Comparison of ENCODE assay signal across 28 cellular contexts in the genomic region with DNA sequence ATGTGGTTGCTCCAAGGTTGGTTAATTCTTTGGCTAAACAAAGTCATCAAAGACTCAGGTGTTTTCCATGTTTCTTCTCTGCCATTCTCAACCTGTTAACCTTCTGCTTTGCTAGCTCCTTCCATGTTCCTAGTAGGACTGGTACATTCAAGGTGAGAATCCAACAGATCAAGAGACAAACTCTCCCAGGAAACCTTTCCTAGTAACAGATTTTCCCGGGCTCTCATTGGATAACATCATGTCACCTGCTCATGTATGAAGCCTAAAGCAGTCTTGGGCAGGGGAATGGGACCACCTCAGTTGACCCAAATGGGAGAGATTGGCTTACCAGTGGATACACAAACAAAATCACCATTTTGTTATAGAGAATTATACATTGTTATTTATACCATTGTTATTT.
"Had no signal": no experiment of that assay in that cellular context is flagged by ENCODE, and none has a peak within 500 bp of the region (broad histone marks: within the 10 kb centered on the region; RNA-seq: fewer than 3 reads in every experiment).

No MANE protein-coding gene starts in this region.

- H3K27me3 ChIP-seq: stomach, suprapubic skin, testis, thyroid gland, tibial artery, tibial nerve, transverse colon, upper lobe of left lung, upper lobe of right lung, uterus, vagina had no signal

- DNase-seq: stimulated activated CD4-positive, alpha-beta T cell treated with anti-CD3 and anti-CD28 coated beads, Interleukin-2, amount 100 ng/mL, for 48 hours; stimulated activated CD4-positive, alpha-beta T cell treated with anti-CD3 and anti-CD28 coated beads, Interleukin-4, amount 100 ng/mL, for 1 hour; stimulated activated CD4-positive, alpha-beta T cell treated with anti-CD3 and anti-CD28 coated beads, Interleukin-4, amount 100 ng/mL, for 24 hours; stimulated activated CD4-positive, alpha-beta T cell treated with anti-CD3 and anti-CD28 coated beads, Interleukin-4, amount 100 ng/mL, for 4 hours; stimulated activated CD8-positive, alpha-beta memory T cell treated with anti-CD3 and anti-CD28 coated beads, Interleukin-4, amount 100 ng/mL, for 48 hours; stimulated activated naive B cell treated with anti-CD40 and anti-IgM and Interleukin-4, amounts not matched to agents 10 μg/mL and 1 μg/mL and 100 μg/mL, for 72 hours; stimulated activated naive CD4-positive, alpha-beta T cell; stimulated activated naive CD4-positive, alpha-beta T cell treated with Interleukin-2 at 50 U/mL for 16 hours; stimulated activated naive CD8-positive, alpha-beta T cell treated with anti-CD3 and anti-CD28 coated beads, Interleukin-15, amount 100 ng/mL, for 72 hours; stimulated activated naive CD8-positive, alpha-beta T cell treated with anti-CD3 and anti-CD28 coated beads, Interleukin-15, Interleukin-2, amounts not matched to agents 100 U/mL and 50 U/mL, for 24 hours; stomach; substantia nigra; testis; thyroid gland; tibial artery; transverse colon; trophoblast cell; upper lobe of left lung; upper lobe of right lung; uterus had no signal

- H3K36me3 ChIP-seq: stomach, suprapubic skin, thoracic aorta, thyroid gland, tibial artery, tibial nerve, transverse colon, upper lobe of left lung, upper lobe of right lung, uterus, vagina had no signal

- H3K27ac ChIP-seq: stomach, suprapubic skin, testis, thoracic aorta, thyroid gland, tibial artery, tibial nerve, upper lobe of left lung, upper lobe of right lung, uterus, vagina had no signal

- ATAC-seq: stimulated activated effector memory CD8-positive, alpha-beta T cell treated with anti-CD3 and anti-CD28 coated beads, Interleukin-12 subunit alpha, Interleukin-12 subunit beta, amount 100 ng/mL, for 72 hours; stimulated activated memory B cell treated with anti-CD40 and anti-IgM and Interleukin-4, amounts not matched to agents 10 μg/mL and 1 μg/mL and 100 μg/mL, for 72 hours; stimulated activated naive B cell treated with anti-CD40 and anti-IgM and Interleukin-4, amounts not matched to agents 10 μg/mL and 1 μg/mL and 100 μg/mL, for 72 hours; stimulated activated naive CD8-positive, alpha-beta T cell treated with anti-CD3 and anti-CD28 coated beads, Interleukin-15, amount 100 ng/mL, for 72 hours; stimulated activated naive CD8-positive, alpha-beta T cell treated with anti-CD3 and anti-CD28 coated beads, Interleukin-15, Interleukin-2, amounts not matched to agents 100 U/mL and 50 U/mL, for 24 hours; upper lobe of right lung had no signal

- H3K9me3 ChIP-seq: stomach, suprapubic skin, testis, thoracic aorta, thyroid gland, tibial artery, tibial nerve, transverse colon, upper lobe of left lung, upper lobe of right lung, uterus, vagina had no signal

- H3K27me3 Mint-ChIP-seq: stimulated activated memory B cell treated with anti-CD40 and anti-IgM and Interleukin-4, amounts not matched to agents 10 μg/mL and 1 μg/mL and 100 μg/mL, for 72 hours; stimulated activated naive CD8-positive, alpha-beta T cell treated with anti-CD3 and anti-CD28 coated beads, Interleukin-15, amount 100 ng/mL, for 72 hours; stimulated activated naive CD8-positive, alpha-beta T cell treated with anti-CD3 and anti-CD28 coated beads, Interleukin-15, Interleukin-2, amounts not matched to agents 100 ng/mL and 50 ng/mL, for 24 hours had no signal

- H3K36me3 Mint-ChIP-seq: stimulated activated effector memory CD8-positive, alpha-beta T cell treated with anti-CD3 and anti-CD28 coated beads, Interleukin-12 subunit alpha, Interleukin-12 subunit beta, amount 100 ng/mL, for 72 hours; stimulated activated memory B cell treated with anti-CD40 and anti-IgM and Interleukin-4, amounts not matched to agents 10 μg/mL and 1 μg/mL and 100 μg/mL, for 72 hours; stimulated activated naive B cell treated with anti-CD40 and anti-IgM and Interleukin-4, amounts not matched to agents 10 μg/mL and 1 μg/mL and 100 μg/mL, for 72 hours had no signal

- H3K4me1 Mint-ChIP-seq: stimulated activated effector memory CD8-positive, alpha-beta T cell treated with anti-CD3 and anti-CD28 coated beads, Interleukin-12 subunit alpha, Interleukin-12 subunit beta, amount 100 ng/mL, for 72 hours; stimulated activated memory B cell treated with anti-CD40 and anti-IgM and Interleukin-4, amounts not matched to agents 10 μg/mL and 1 μg/mL and 100 μg/mL, for 72 hours; stimulated activated naive B cell treated with anti-CD40 and anti-IgM and Interleukin-4, amounts not matched to agents 10 μg/mL and 1 μg/mL and 100 μg/mL, for 72 hours; stimulated activated naive CD8-positive, alpha-beta T cell treated with anti-CD3 and anti-CD28 coated beads, Interleukin-15, amount 100 ng/mL, for 72 hours had no signal

- H3K4me3 ChIP-seq: stomach, suprapubic skin, testis, thoracic aorta, thyroid gland, tibial artery, tibial nerve, transverse colon, upper lobe of left lung, upper lobe of right lung, uterus, vagina had no signal

- H3K27ac Mint-ChIP-seq: stimulated activated effector memory CD8-positive, alpha-beta T cell treated with anti-CD3 and anti-CD28 coated beads, Interleukin-12 subunit alpha, Interleukin-12 subunit beta, amount 100 ng/mL, for 72 hours; stimulated activated memory B cell treated with anti-CD40 and anti-IgM and Interleukin-4, amounts not matched to agents 10 μg/mL and 1 μg/mL and 100 μg/mL, for 72 hours; stimulated activated naive B cell treated with anti-CD40 and anti-IgM and Interleukin-4, amounts not matched to agents 10 μg/mL and 1 μg/mL and 100 μg/mL, for 72 hours; stimulated activated naive CD8-positive, alpha-beta T cell treated with anti-CD3 and anti-CD28 coated beads, Interleukin-15, amount 100 ng/mL, for 72 hours; stimulated activated naive CD8-positive, alpha-beta T cell treated with anti-CD3 and anti-CD28 coated beads, Interleukin-15, Interleukin-2, amounts not matched to agents 100 ng/mL and 50 ng/mL, for 24 hours; type B pancreatic cell had no signal

- H3K4me3 Mint-ChIP-seq: stimulated activated effector memory CD8-positive, alpha-beta T cell treated with anti-CD3 and anti-CD28 coated beads, Interleukin-12 subunit alpha, Interleukin-12 subunit beta, amount 100 ng/mL, for 72 hours; stimulated activated memory B cell treated with anti-CD40 and anti-IgM and Interleukin-4, amounts not matched to agents 10 μg/mL and 1 μg/mL and 100 μg/mL, for 72 hours; stimulated activated naive B cell treated with anti-CD40 and anti-IgM and Interleukin-4, amounts not matched to agents 10 μg/mL and 1 μg/mL and 100 μg/mL, for 72 hours; stimulated activated naive CD8-positive, alpha-beta T cell treated with anti-CD3 and anti-CD28 coated beads, Interleukin-15, amount 100 ng/mL, for 72 hours; stimulated activated naive CD8-positive, alpha-beta T cell treated with anti-CD3 and anti-CD28 coated beads, Interleukin-15, Interleukin-2, amounts not matched to agents 100 ng/mL and 50 ng/mL, for 24 hours; type B pancreatic cell had no signal

- H3K9me3 Mint-ChIP-seq: stimulated activated memory B cell treated with anti-CD40 and anti-IgM and Interleukin-4, amounts not matched to agents 10 μg/mL and 1 μg/mL and 100 μg/mL, for 72 hours; stimulated activated naive B cell treated with anti-CD40 and anti-IgM and Interleukin-4, amounts not matched to agents 10 μg/mL and 1 μg/mL and 100 μg/mL, for 72 hours; stimulated activated naive CD8-positive, alpha-beta T cell treated with anti-CD3 and anti-CD28 coated beads, Interleukin-15, Interleukin-2, amounts not matched to agents 100 ng/mL and 50 ng/mL, for 24 hours; type B pancreatic cell had no signal

- H3K4me1 ChIP-seq: testis, upper lobe of right lung, uterus had no signal
